Comparison of ENCODE assay signal across 1 cellular context in genomic region chr17:35141681-35142466, GRCh38.
TF ChIP-seq lines count a peak whose summit lies in the region.

Gene NLE1 (minus strand): TSS chr17:35142303. CDS start chr17:35142275, 28 bp downstream.

TF ChIP-seq in GM12878, 131 proteins besides CTCF, POLR2A, EP300 and RAD21 (continued from another document):
- TF ChIP-seq CUX1 (IDR thresholded peaks at IDR 0.05; ENCODE audit: insufficient replicate concordance, low read depth, low read length): no peak
- no peak for TF ChIP-seq ZNF384 (IDR thresholded peaks at IDR 0.05; ENCODE audit: borderline replicate concordance, low read depth, low read length)
